Comparison of ENCODE assay signal across 24 cellular contexts in genomic region chr1:63068626-63069025, GRCh38.
DNase-seq lines count a peak whose midpoint lies in the region; ATAC-seq, FAIRE-seq and TF ChIP-seq lines count a peak whose summit lies in the region.
"Had no signal": no experiment of that assay in that cellular context is flagged by ENCODE, and none has a peak within 500 bp of the region (broad histone marks: within the 10 kb centered on the region; RNA-seq: fewer than 3 reads in every experiment).

No MANE protein-coding gene starts in this region.

- intact Hi-C loops in K562 (cut with micrococcal nuclease) (no loop called here), left ventricle myocardium inferior (cut with micrococcal nuclease) (no loop called here)

- TF ChIP-seq RAD21 in Ishikawa (IDR thresholded peaks at IDR 0.05; ENCODE audit: low read depth) (no peak), K562 (CRISPR knock-in tag; conservative IDR thresholded peaks at IDR 0.05 in 1 of 2, IDR thresholded peaks at IDR 0.05 in 1 of 2) (no peak)

- no peaks in the 10 kb centered on the region for H3K9me3 ChIP-seq in K562 (replicated peaks; ENCODE audit: control insufficient read depth, insufficient read depth, low read depth, low read length)
- H3K9me3 ChIP-seq in left ventricle myocardium inferior (replicated peaks), result no peaks in the 10 kb centered on the region
- H3K9me3 ChIP-seq: BLaER1 treated with 17β-estradiol and CSF1 and Interleukin-3, amounts not matched to agents 10 nM and 100 nM; Caco-2; SJSA1 had no signal

- no peak for FAIRE-seq in K562 (lab: Jason Lieb, UNC)
- FAIRE-seq: GM12878 had no signal

- H3K4me1 ChIP-seq in GM23338 (ENCODE audit: insufficient read depth) (peaks cover 15% of the 10 kb centered on the region), K562 (replicated peaks in 1 of 2; ENCODE audit: control insufficient read depth in 2 of 2, insufficient read depth in 2 of 2, low read length in 2 of 2) (no peaks in the 10 kb centered on the region), foreskin keratinocyte (no peaks in the 10 kb centered on the region), left ventricle myocardium inferior (no peaks in the 10 kb centered on the region)
- H3K4me1 ChIP-seq: BLaER1 treated with 17β-estradiol and CSF1 and Interleukin-3, amounts not matched to agents 10 nM and 100 nM; Caco-2; SJSA1 had no signal

- no peaks in the 10 kb centered on the region; the same call in 1 of the 2 replicates for H3F3A ChIP-seq in GM23338 (replicated peaks; ENCODE audit: low read depth)

- H2AFZ ChIP-seq in GM23338 (peak overlapping the region; percentile 49; the same call in 1 of the 2 replicates), K562 (ENCODE audit: low read depth, low read length) (no peak overlapping the region)
- H2AFZ ChIP-seq: PC-9 had no signal

- H3K4me3 Mint-ChIP-seq in GM23338, result no peak overlapping the region
- H3K4me3 Mint-ChIP-seq: CD4-positive, alpha-beta memory T cell; T-helper 1 cell treated with Interleukin-12 subunit alpha and Interleukin-12 subunit beta and Interleukin-4 antibody, amounts not matched to agents 30 μg/mL and 1 μg/mL, for 36 hours had no signal

- peaks cover 4% of the 10 kb centered on the region for H3K9me1 ChIP-seq in K562 (ENCODE audit: control insufficient read depth, insufficient read depth, low read length)

- TF ChIP-seq CTCF in GM23338 (conservative IDR thresholded peaks at IDR 0.05; ENCODE audit: low read depth in 2 of 2), result no peak
- no peak for TF ChIP-seq CTCF in K562 (IDR thresholded peaks at IDR 0.05 in 2 of 3, conservative IDR thresholded peaks at IDR 0.05 in 1 of 3; ENCODE audit: insufficient read depth in 2 of 3, low read depth in 1 of 3, low read length in 3 of 3)
- TF ChIP-seq CTCF in foreskin keratinocyte (conservative IDR thresholded peaks at IDR 0.05), result no peak
- TF ChIP-seq CTCF in left ventricle myocardium inferior (IDR thresholded peaks at IDR 0.05; ENCODE audit: borderline replicate concordance), result no peak

- H3K4me2 ChIP-seq in GM23338 (no peak overlapping the region), K562 (ENCODE audit: insufficient read depth, low read length) (no peak overlapping the region)
- H3K4me2 ChIP-seq: BLaER1 treated with 17β-estradiol and CSF1 and Interleukin-3, amounts not matched to agents 10 nM and 100 nM; PC-9 had no signal

- POLR2A ChIA-PET in K562 (lab: Yijun Ruan, JAX), result no interaction called here

- H3K4me3 ChIP-seq in GM23338 (no peak overlapping the region), K562 (no peak overlapping the region), left ventricle myocardium inferior (no peak overlapping the region)
- H3K4me3 ChIP-seq: BLaER1 treated with 17β-estradiol and CSF1 and Interleukin-3, amounts not matched to agents 10 nM and 100 nM; GM12878; PC-9; SJSA1 had no signal

- CTCF ChIA-PET in K562 (lab: Yijun Ruan, JAX; ENCODE audit: low intra/inter-chr PET ratio), result no interaction called here

- no peaks in the 10 kb centered on the region for H3K36me3 Mint-ChIP-seq in GM23338 (ENCODE audit: low read depth)
- H3K36me3 Mint-ChIP-seq: CD4-positive, alpha-beta memory T cell had no signal

- TF ChIP-seq POLR2A in K562 (conservative IDR thresholded peaks at IDR 0.05), result no peak

- peaks cover 22% of the 10 kb centered on the region for H3K4me1 Mint-ChIP-seq in GM23338
- H3K4me1 Mint-ChIP-seq: CD4-positive, alpha-beta memory T cell had no signal

- no peaks in the 10 kb centered on the region for H3K36me3 ChIP-seq in GM23338 (ENCODE audit: insufficient read depth)
- H3K36me3 ChIP-seq in K562 (ENCODE audit: control insufficient read depth, insufficient read depth, low read length), result no peaks in the 10 kb centered on the region
- no peaks in the 10 kb centered on the region for H3K36me3 ChIP-seq in left ventricle myocardium inferior
- H3K36me3 ChIP-seq: BLaER1 treated with 17β-estradiol and CSF1 and Interleukin-3, amounts not matched to agents 10 nM and 100 nM; SJSA1 had no signal

- peaks cover 14% of the 10 kb centered on the region; the same call in 1 of the 2 replicates for H3K27me3 ChIP-seq in GM23338 (ENCODE audit: insufficient read depth)
- peaks cover 9 to 18% of the 10 kb centered on the region in 2 experiments; a peak in 3 of 5 replicates for H3K27me3 ChIP-seq in K562 (ENCODE audit: control insufficient read depth in 2 of 2, insufficient read depth in 2 of 2, low read length in 2 of 2)
- peaks cover 19% of the 10 kb centered on the region for H3K27me3 ChIP-seq in foreskin keratinocyte
- peaks cover 41% of the 10 kb centered on the region for H3K27me3 ChIP-seq in left ventricle myocardium inferior (ENCODE audit: low read depth)
- H3K27me3 ChIP-seq: SJSA1 had no signal

- H3K27me3 Mint-ChIP-seq in GM23338 (ENCODE audit: insufficient read depth, low read depth, poor library complexity), result peaks cover 11% of the 10 kb centered on the region

- 2% methylated on average over 7 of the region's 7 CpGs for WGBS in K562 (ENCODE audit: insufficient coverage, low coverage, missing lambda C conversion rate)

- no peak for DNase-seq in GM23338 (ENCODE audit: low spot score)
- DNase-seq in K562 (ENCODE audit: extremely low read depth in 1 of 4, low spot score in 3 of 4), result no peak
- DNase-seq in foreskin keratinocyte, result peak in 1 of 2 donors; percentile 1
- DNase-seq in left ventricle myocardium inferior, result no peak
- no peak for DNase-seq in cerebellar cortex (ENCODE audit: low spot score)
- DNase-seq: Caco-2; CD4-positive, alpha-beta memory T cell; DMS 273 treated with DMSO at 0.1 percent for 48 hours; DMS79 treated with DMSO at 0.1 percent for 48 hours; GOT3; Karpas-422; NCI-H1694; NCI-H2081; NCI-H2171; NCI-H524 treated with DMSO at 0.1 percent for 48 hours; PC-9 had no signal

- no peak overlapping the region for H3K9ac ChIP-seq in K562 (ENCODE audit: insufficient read depth in 1 of 2, low read depth in 2 of 2, low read length in 2 of 2)
- H3K9ac ChIP-seq: BLaER1 treated with 17β-estradiol and CSF1 and Interleukin-3, amounts not matched to agents 10 nM and 100 nM had no signal

- peak overlapping the region; percentile 10; the same call in 1 of the 2 replicates for H3K27ac Mint-ChIP-seq in GM23338
- H3K27ac Mint-ChIP-seq: CD4-positive, alpha-beta memory T cell; T-helper 1 cell treated with Interleukin-12 subunit alpha and Interleukin-12 subunit beta and Interleukin-4 antibody, amounts not matched to agents 30 μg/mL and 1 μg/mL, for 36 hours had no signal

- H3K79me2 ChIP-seq in GM23338 (replicated peaks; ENCODE audit: insufficient read depth), result no peaks in the 10 kb centered on the region
- no peaks in the 10 kb centered on the region for H3K79me2 ChIP-seq in K562 (ENCODE audit: control insufficient read depth, insufficient read depth, low read length)

- no peaks in the 10 kb centered on the region for H3K9me3 Mint-ChIP-seq in GM23338
- H3K9me3 Mint-ChIP-seq: T-helper 1 cell treated with Interleukin-12 subunit alpha and Interleukin-12 subunit beta and Interleukin-4 antibody, amounts not matched to agents 30 μg/mL and 1 μg/mL, for 36 hours had no signal

- no peaks in the 10 kb centered on the region for H3K9me2 ChIP-seq in GM23338 (ENCODE audit: insufficient read depth)

- no TSS peak for BruUV-seq in K562 (replicated peaks; lab: Mats Ljungman, UMichigan)

- TF ChIP-seq EP300 in Ishikawa (IDR thresholded peaks at IDR 0.05; ENCODE audit: borderline replicate concordance) (no peak), K562 (IDR thresholded peaks at IDR 0.05; ENCODE audit: low read length) (no peak)

- no peak overlapping the region for H3K27ac ChIP-seq in GM23338 (ENCODE audit: low read depth)
- no peak overlapping the region for H3K27ac ChIP-seq in K562 (ENCODE audit: extremely low read depth, low read depth, low read length)
- H3K27ac ChIP-seq in foreskin keratinocyte, result no peak overlapping the region
- H3K27ac ChIP-seq in left ventricle myocardium inferior (replicated peaks), result no peak overlapping the region
- H3K27ac ChIP-seq: BLaER1 treated with 17β-estradiol and CSF1 and Interleukin-3, amounts not matched to agents 10 nM and 100 nM; HL-60; PC-9; SJSA1 had no signal

- no peaks in the 10 kb centered on the region for H4K20me1 ChIP-seq in GM23338 (replicated peaks; ENCODE audit: insufficient read depth)
- no peaks in the 10 kb centered on the region for H4K20me1 ChIP-seq in K562 (replicated peaks; ENCODE audit: control insufficient read depth, insufficient read depth, low read length)
- H4K20me1 ChIP-seq: BLaER1 treated with 17β-estradiol and CSF1 and Interleukin-3, amounts not matched to agents 10 nM and 100 nM had no signal

- in situ Hi-C loops in K562 (cut with MboI), result no loop called here

- no peak for ATAC-seq in GM23338
- ATAC-seq in K562, result no peak
- peak; percentile 60 for ATAC-seq in foreskin keratinocyte
- ATAC-seq in HG03039 (IDR thresholded peaks at IDR 0.05; ENCODE audit: unreplicated experiment), result no peak
- no peak for ATAC-seq in HG03108 (IDR thresholded peaks at IDR 0.05; ENCODE audit: unreplicated experiment)
- ATAC-seq: GM12878 had no signal

TF ChIP-seq in GM23338, 12 proteins besides CTCF, POLR2A, EP300 and RAD21 (continues in another document):
- no peak for TF ChIP-seq CREB1 (CRISPR knock-in tag; IDR thresholded peaks at IDR 0.05; ENCODE audit: low read depth)
- no peak for TF ChIP-seq EZH2phosphoT487 (IDR thresholded peaks at IDR 0.05; ENCODE audit: unreplicated experiment)
- TF ChIP-seq NANOG (IDR thresholded peaks at IDR 0.05; ENCODE audit: borderline replicate concordance), result no peak
- no peak for TF ChIP-seq JUNB (IDR thresholded peaks at IDR 0.05; ENCODE audit: unreplicated experiment)

TF ChIP-seq in Ishikawa, 13 proteins besides CTCF, POLR2A, EP300 and RAD21:
- TF ChIP-seq CREB1 (IDR thresholded peaks at IDR 0.05; ENCODE audit: low read depth) (no peak), CEBPB (IDR thresholded peaks at IDR 0.05) (peak; percentile 71)
TF ChIP-seq in Ishikawa: peak in this region for 1.

TF ChIP-seq in K562, 482 proteins besides CTCF, POLR2A, EP300 and RAD21 (continues in another document):
- no peak for TF ChIP-seq RUNX1 (IDR thresholded peaks at IDR 0.05; ENCODE audit: low read depth)
- no peak for TF ChIP-seq CEBPG (CRISPR knock-in tag; IDR thresholded peaks at IDR 0.05)
- peak; percentile 40 to 95; a peak in 3 of 4 replicates for TF ChIP-seq CEBPG (tag; conservative IDR thresholded peaks at IDR 0.05 in 1 of 2, IDR thresholded peaks at IDR 0.05 in 1 of 2)
- TF ChIP-seq, protein P1, sequence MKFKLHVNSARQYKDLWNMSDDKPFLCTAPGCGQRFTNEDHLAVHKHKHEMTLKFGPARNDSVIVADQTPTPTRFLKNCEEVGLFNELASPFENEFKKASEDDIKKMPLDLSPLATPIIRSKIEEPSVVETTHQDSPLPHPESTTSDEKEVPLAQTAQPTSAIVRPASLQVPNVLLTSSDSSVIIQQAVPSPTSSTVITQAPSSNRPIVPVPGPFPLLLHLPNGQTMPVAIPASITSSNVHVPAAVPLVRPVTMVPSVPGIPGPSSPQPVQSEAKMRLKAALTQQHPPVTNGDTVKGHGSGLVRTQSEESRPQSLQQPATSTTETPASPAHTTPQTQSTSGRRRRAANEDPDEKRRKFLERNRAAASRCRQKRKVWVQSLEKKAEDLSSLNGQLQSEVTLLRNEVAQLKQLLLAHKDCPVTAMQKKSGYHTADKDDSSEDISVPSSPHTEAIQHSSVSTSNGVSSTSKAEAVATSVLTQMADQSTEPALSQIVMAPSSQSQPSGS (CRISPR knock-in tag; IDR thresholded peaks at IDR 0.05), result no peak
- TF ChIP-seq ZNF146 (CRISPR knock-in tag; IDR thresholded peaks at IDR 0.05; ENCODE audit: unreplicated experiment), result no peak
- peak; percentile 76 for TF ChIP-seq CEBPB (tag; IDR thresholded peaks at IDR 0.05)
- TF ChIP-seq PTTG1 (tag; IDR thresholded peaks at IDR 0.05; ENCODE audit: low read depth), result no peak
